30 cellular contexts compared by ENCODE assay signal in genomic region chr17:36643086-36643685, GRCh38. TPM values are rescaled to one million over a fixed set of nuclear protein-coding genes. Genes with fewer than 3 reads are reported as not detected.
DNase-seq lines count a peak whose midpoint lies in the region; ATAC-seq and TF ChIP-seq lines count a peak whose summit lies in the region.
"Had no signal": no experiment of that assay in that cellular context is flagged by ENCODE, and none has a peak within 500 bp of the region (broad histone marks: within the 10 kb centered on the region; RNA-seq: fewer than 3 reads in every experiment).

No MANE protein-coding gene starts in this region.

- TF ChIP-seq CTCF in HEK293 (tag by site-specific recombination; IDR thresholded peaks at IDR 0.05), result no peak

- peak overlapping the region; percentile 70 for H3K4me3 Mint-ChIP-seq in central memory CD8-positive, alpha-beta T cell
- H3K4me3 Mint-ChIP-seq in natural killer cell treated with Interleukin-12 subunit alpha and Interleukin-12 subunit beta and Interleukin-15 and Interleukin-18, amount 100 ng/mL, for 72 hours, result peak overlapping the region; percentile 76
- H3K4me3 Mint-ChIP-seq: activated CD4-positive, alpha-beta T cell treated with anti-CD3 and anti-CD28 coated beads for 36 hours had no signal

- H3K27me3 Mint-ChIP-seq in central memory CD8-positive, alpha-beta T cell, result peaks cover 97% of the 10 kb centered on the region
- H3K27me3 Mint-ChIP-seq in natural killer cell treated with Interleukin-12 subunit alpha and Interleukin-12 subunit beta and Interleukin-15 and Interleukin-18, amount 100 ng/mL, for 72 hours, result peaks cover 57 to 77% of the 10 kb centered on the region in 2 donors

- DNase-seq in NCI-H748 (lab: John Stamatoyannopoulos, UW; ENCODE audit: unreplicated experiment) (peak; percentile 28), NCI-H748 treated with DMSO at 0.1 percent for 48 hours (lab: John Stamatoyannopoulos, UW) (no peak), SW 1271 (lab: John Stamatoyannopoulos, UW) (no peak)
- no peak for DNase-seq in central memory CD8-positive, alpha-beta T cell (ENCODE audit: low spot score in 2 of 2)
- no peak for DNase-seq in natural killer cell treated with Interleukin-12 subunit alpha and Interleukin-12 subunit beta and Interleukin-15 and Interleukin-18, amount 100 ng/mL, for 72 hours (ENCODE audit: low spot score)
- DNase-seq: 8988T; activated CD4-positive, alpha-beta T cell treated with anti-CD3 and anti-CD28 coated beads for 36 hours; activated naive CD4-positive, alpha-beta T cell treated with anti-CD3 and anti-CD28 coated beads for 36 hours; activated T-cell treated with anti-CD3 and anti-CD28 coated beads, Interleukin-2, amount 50 U/mL, for 48 hours; aorta; DMS153; esophagus squamous epithelium; mesendoderm; NCI-H1048; NCI-H1930; NCI-H2227 treated with DMSO at 0.1 percent for 48 hours; NCI-H526 treated with DMSO at 0.1 percent for 48 hours; retina; RPMI8226; stimulated activated CD4-positive, alpha-beta T cell treated with anti-CD3 and anti-CD28 coated beads, Interleukin-1b, Interleukin-23, amount 100 ng/mL, for 48 hours; stimulated activated CD8-positive, alpha-beta memory T cell treated with anti-CD3 and anti-CD28 coated beads, Interleukin-4, amount 100 ng/mL, for 48 hours; stomach; thyroid gland had no signal

- H3K27ac ChIP-seq in HEK293 (ENCODE audit: extremely low read depth, low read depth, low read length), result no peak overlapping the region
- H3K27ac ChIP-seq: cardiac muscle cell, esophagus squamous epithelium, SJSA1, stomach, thyroid gland had no signal

- no peak overlapping the region for H3K27ac Mint-ChIP-seq in central memory CD8-positive, alpha-beta T cell (ENCODE audit: low read depth)
- H3K27ac Mint-ChIP-seq in natural killer cell treated with Interleukin-12 subunit alpha and Interleukin-12 subunit beta and Interleukin-15 and Interleukin-18, amount 100 ng/mL, for 72 hours, result no peak overlapping the region
- H3K27ac Mint-ChIP-seq: activated CD4-positive, alpha-beta T cell treated with anti-CD3 and anti-CD28 coated beads for 36 hours; activated naive CD4-positive, alpha-beta T cell treated with anti-CD3 and anti-CD28 coated beads for 36 hours; IgD-negative memory B cell had no signal

- peaks cover 13% of the 10 kb centered on the region for H3K4me1 Mint-ChIP-seq in central memory CD8-positive, alpha-beta T cell
- peaks cover 17 to 18% of the 10 kb centered on the region in 2 donors for H3K4me1 Mint-ChIP-seq in natural killer cell treated with Interleukin-12 subunit alpha and Interleukin-12 subunit beta and Interleukin-15 and Interleukin-18, amount 100 ng/mL, for 72 hours (ENCODE audit: low read depth in 2 of 2)

- H3K4me1 ChIP-seq in HEK293 (ENCODE audit: control insufficient read depth, insufficient read depth, low read length), result peaks cover 6% of the 10 kb centered on the region

- H3K9me3 Mint-ChIP-seq in central memory CD8-positive, alpha-beta T cell, result no peaks in the 10 kb centered on the region
- no peaks in the 10 kb centered on the region for H3K9me3 Mint-ChIP-seq in natural killer cell treated with Interleukin-12 subunit alpha and Interleukin-12 subunit beta and Interleukin-15 and Interleukin-18, amount 100 ng/mL, for 72 hours
- H3K9me3 Mint-ChIP-seq: activated naive CD4-positive, alpha-beta T cell treated with anti-CD3 and anti-CD28 coated beads for 36 hours; IgD-negative memory B cell had no signal

- no peaks in the 10 kb centered on the region for H3K9me3 ChIP-seq in HEK293 (ENCODE audit: control insufficient read depth, insufficient read depth, low read depth, low read length)
- H3K9me3 ChIP-seq: esophagus squamous epithelium, SJSA1, stomach, thyroid gland had no signal

- ATAC-seq in central memory CD8-positive, alpha-beta T cell (replicated peaks; ENCODE audit: extremely low read depth, poor library complexity, severe bottlenecking), result no peak
- no peak for ATAC-seq in natural killer cell treated with Interleukin-12 subunit alpha and Interleukin-12 subunit beta and Interleukin-15 and Interleukin-18, amount 100 ng/mL, for 72 hours
- ATAC-seq in HG02763 (IDR thresholded peaks at IDR 0.05; ENCODE audit: unreplicated experiment) (no peak), GM18861 (IDR thresholded peaks at IDR 0.05; ENCODE audit: unreplicated experiment) (no peak)
- ATAC-seq: left lobe of liver had no signal

- CTCF ChIA-PET in HEK293 (lab: Yijun Ruan, JAX), result interaction anchor here (0.7 to 1.5 kb wide), 4 partner anchors 10 to 198 kb away, joined by 3 to 5 read pairs (median 4); no protein-coding TSS in a partner anchor

- no peaks in the 10 kb centered on the region for H3K36me3 Mint-ChIP-seq in central memory CD8-positive, alpha-beta T cell (ENCODE audit: insufficient read depth)
- H3K36me3 Mint-ChIP-seq in natural killer cell treated with Interleukin-12 subunit alpha and Interleukin-12 subunit beta and Interleukin-15 and Interleukin-18, amount 100 ng/mL, for 72 hours, result no peaks in the 10 kb centered on the region
- H3K36me3 Mint-ChIP-seq: IgD-negative memory B cell had no signal

- H3K36me3 ChIP-seq in HEK293 (ENCODE audit: control insufficient read depth in 2 of 2, insufficient read depth in 1 of 2, low read length in 2 of 2), result no peaks in the 10 kb centered on the region
- H3K36me3 ChIP-seq: cardiac muscle cell, esophagus squamous epithelium, SJSA1, stomach, thyroid gland had no signal

- POLR2A ChIA-PET in HEK293 (lab: Yijun Ruan, JAX), result interaction anchor here (1.0 kb wide), 1 partner anchor 11 kb away, joined by 3 read pairs; no protein-coding TSS in a partner anchor

- H3K4me3 ChIP-seq in HEK293 (ENCODE audit: low read depth, low read length), result no peak overlapping the region
- H3K4me3 ChIP-seq: esophagus squamous epithelium, SJSA1, stomach had no signal

TF ChIP-seq in HEK293, 187 proteins besides CTCF, POLR2A, EP300 and RAD21 (continues in another document):
- peak; percentile 96 for TF ChIP-seq ZFHX2 (tag by site-specific recombination; conservative IDR thresholded peaks at IDR 0.05)
- TF ChIP-seq PATZ1 (tag by site-specific recombination; IDR thresholded peaks at IDR 0.05), result 0 out of 2 replicates have a peak, but pooled peaks have one; percentile 14
- TF ChIP-seq ATF2 (tag by site-specific recombination; IDR thresholded peaks at IDR 0.05; ENCODE audit: low read depth), result peak; percentile 22; the same call in 1 of the 2 replicates
- TF ChIP-seq ZNF654 (tag by site-specific recombination; IDR thresholded peaks at IDR 0.05; ENCODE audit: low read depth), result no peak
- no peak for TF ChIP-seq ZNF660 (tag by site-specific recombination; IDR thresholded peaks at IDR 0.05)
- no peak for TF ChIP-seq ZNF791 (tag by site-specific recombination; IDR thresholded peaks at IDR 0.05)

RNA-seq across cellular contexts. Expression of gene MRM1, which starts 41.8 kb away (rescaled TPM):
- 10 to 100 TPM; 10.5 to 22.6 TPM for total RNA-seq in natural killer cell treated with Interleukin-12 subunit alpha and Interleukin-12 subunit beta and Interleukin-15 and Interleukin-18, amount 100 ng/mL, for 72 hours

RNA-seq across cellular contexts. Expression of gene DHRS11, which starts 51.5 kb away (rescaled TPM):
- total RNA-seq in natural killer cell treated with Interleukin-12 subunit alpha and Interleukin-12 subunit beta and Interleukin-15 and Interleukin-18, amount 100 ng/mL, for 72 hours, result 10 to 100 TPM in 1 of 2 donors, 1 to 10 TPM in 1; 5.2 to 16.8 TPM
